ENCODE assay signal across 14 cellular contexts in the genomic region with DNA sequence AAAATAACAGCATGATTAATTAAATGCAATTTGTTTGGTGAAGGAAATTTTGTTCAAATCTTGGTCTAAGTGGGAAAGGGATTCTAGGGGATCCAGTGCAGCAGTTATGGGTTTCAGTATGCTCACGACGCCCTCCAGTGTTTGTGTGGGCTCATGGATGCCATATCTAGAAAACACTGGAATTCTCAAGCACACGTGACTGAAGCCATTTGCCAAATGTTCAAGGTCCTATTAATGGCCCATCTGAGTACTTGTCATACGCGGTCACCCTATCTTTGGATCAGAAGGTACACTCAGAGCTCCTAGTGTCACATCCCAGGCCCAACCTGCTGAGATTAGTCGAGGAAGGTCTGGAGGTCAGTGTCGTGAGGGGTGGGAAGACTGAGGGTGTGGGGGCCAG. TPM values are rescaled to one million over a fixed set of nuclear protein-coding genes. Genes with fewer than 3 reads are reported as not detected.
DNase-seq lines count a peak whose midpoint lies in the region; ATAC-seq, FAIRE-seq and TF ChIP-seq lines count a peak whose summit lies in the region.
"Not testable (repeated sequence)": the region's sequence is repeated elsewhere in the genome, so short reads cannot be mapped to it uniquely, and the experiment has no call there.
"Had no signal": no experiment of that assay in that cellular context is flagged by ENCODE, and none has a peak within 500 bp of the region (broad histone marks: within the 10 kb centered on the region; RNA-seq: fewer than 3 reads in every experiment).

No MANE protein-coding gene starts in this region.

- not testable (repeated sequence) for H3K9me2 ChIP-seq in PC-3 (replicated peaks; ENCODE audit: low read length)

- dilution Hi-C loops in endothelial cell of umbilical vein (cut with MboI; ENCODE audit: extremely low pct_ligation_motif_present, low sequenced_read_pairs) = not testable (repeated sequence)
- dilution Hi-C loops in keratinocyte (cut with MboI; ENCODE audit: extremely low pct_ligation_motif_present, low sequenced_read_pairs) = loop anchor here (10.0 kb wide), 1 partner anchor 61 kb away; no protein-coding TSS in a partner anchor

- H4K20me1 ChIP-seq in PC-3 (ENCODE audit: low read length); endothelial cell of umbilical vein (replicated peaks; ENCODE audit: control insufficient read depth, extremely low read depth, insufficient read depth, low read length); keratinocyte (ENCODE audit: control insufficient read depth, extremely low read depth, insufficient read depth, low read length): not testable (repeated sequence)

- not testable (repeated sequence) for H3K4me1 Mint-ChIP-seq in activated CD4-positive, alpha-beta T cell treated with anti-CD3 and anti-CD28 coated beads for 36 hours

- H3K9me3 ChIP-seq in A549; PC-3 (ENCODE audit: low read length); endothelial cell of umbilical vein (replicated peaks; ENCODE audit: control insufficient read depth, insufficient read depth, low read length); keratinocyte (ENCODE audit: control insufficient read depth, low read depth, low read length); mucosa of descending colon: not testable (repeated sequence)

- CTCF ChIA-PET in A549 (lab: Yijun Ruan, JAX); PC-3 (lab: Charles Lee); activated CD4-positive, alpha-beta T cell treated with anti-CD3 and anti-CD28 coated beads for 36 hours (lab: Charles Lee); endothelial cell of umbilical vein (lab: Charles Lee): not testable (repeated sequence)

- not testable (repeated sequence) for FAIRE-seq in A549 (lab: Jason Lieb, UNC)
- FAIRE-seq in GM12892 (lab: Jason Lieb, UNC) = peak; percentile 53
- FAIRE-seq in endothelial cell of umbilical vein (lab: Jason Lieb, UNC) = peak; percentile 97
- peak; percentile 77 for FAIRE-seq in keratinocyte (lab: Jason Lieb, UNC)
- FAIRE-seq in urothelium cell line (lab: Jason Lieb, UNC) = peak; percentile 70

- H3K36me3 ChIP-seq in PC-3 (ENCODE audit: low read depth, low read length); endothelial cell of umbilical vein (ENCODE audit: control insufficient read depth in 2 of 2, extremely low read depth in 1 of 2, insufficient read depth in 2 of 2, low read length in 2 of 2); keratinocyte (ENCODE audit: control insufficient read depth in 2 of 2, extremely low read depth in 1 of 2, insufficient read depth in 2 of 2, low read length in 2 of 2); mucosa of descending colon (ENCODE audit: low read depth): not testable (repeated sequence)

- H3K4me2 ChIP-seq in A549; PC-3 (ENCODE audit: low read length); endothelial cell of umbilical vein (ENCODE audit: insufficient read depth, low read length); keratinocyte (ENCODE audit: control insufficient read depth, extremely low read depth, insufficient read depth, low read depth, low read length): not testable (repeated sequence)

- H3K9ac ChIP-seq in PC-3 (ENCODE audit: low read length); endothelial cell of umbilical vein (replicated peaks; ENCODE audit: extremely low read depth, insufficient read depth, low read length); keratinocyte (ENCODE audit: control insufficient read depth, extremely low read depth, insufficient read depth, low read length): not testable (repeated sequence)

- not testable (repeated sequence) for DNase-seq in A549 (ENCODE audit: low read depth in 1 of 2, low spot score in 1 of 2); GM12892 (ENCODE audit: insufficient read length); PC-3; activated CD4-positive, alpha-beta T cell treated with anti-CD3 and anti-CD28 coated beads for 36 hours; endothelial cell of umbilical vein (ENCODE audit: low read depth, low spot score); keratinocyte (ENCODE audit: low read depth, low spot score); mucosa of descending colon; urothelium cell line (ENCODE audit: low spot score)

- H3K27ac Mint-ChIP-seq in activated CD4-positive, alpha-beta T cell treated with anti-CD3 and anti-CD28 coated beads for 36 hours = not testable (repeated sequence)

- not testable (repeated sequence) for H3F3A ChIP-seq in PC-3 (ENCODE audit: low read length, unreplicated experiment)

- POLR2A ChIA-PET in A549 (lab: Yijun Ruan, JAX); PC-3 (lab: Charles Lee; ENCODE audit: unreplicated experiment); activated CD4-positive, alpha-beta T cell treated with anti-CD3 and anti-CD28 coated beads for 36 hours (lab: Charles Lee); endothelial cell of umbilical vein (lab: Charles Lee): not testable (repeated sequence)

- TF ChIP-seq CTCF in A549 (IDR thresholded peaks at IDR 0.05); PC-3 (conservative IDR thresholded peaks at IDR 0.05; ENCODE audit: low read depth, low read length); endothelial cell of umbilical vein (IDR thresholded peaks at IDR 0.05; ENCODE audit: extremely low read depth in 1 of 2, insufficient read depth in 1 of 2, low read depth in 1 of 2, low read length in 2 of 2); keratinocyte (optimal IDR thresholded peaks at IDR 0.05 in 1 of 3, IDR thresholded peaks at IDR 0.05 in 1 of 3, conservative IDR thresholded peaks at IDR 0.05 in 1 of 3; ENCODE audit: extremely low read depth in 1 of 3, insufficient read depth in 2 of 3, low read length in 3 of 3); mucosa of descending colon (IDR thresholded peaks at IDR 0.05): not testable (repeated sequence)

- not testable (repeated sequence) for H3K4me3 ChIP-seq in A549; PC-3 (ENCODE audit: low read length); endothelial cell of umbilical vein (replicated peaks in 1 of 3; ENCODE audit: insufficient read depth in 1 of 3, low read depth in 1 of 3, low read length in 3 of 3); keratinocyte (ENCODE audit: control insufficient read depth in 2 of 3, extremely low read depth in 1 of 3, insufficient read depth in 2 of 3, low read depth in 1 of 3, low read length in 3 of 3); mucosa of descending colon

- H3K36me3 Mint-ChIP-seq in activated CD4-positive, alpha-beta T cell treated with anti-CD3 and anti-CD28 coated beads for 36 hours (ENCODE audit: low read depth) = not testable (repeated sequence)

- H3K27me3 ChIP-seq in PC-3 (ENCODE audit: low read length); endothelial cell of umbilical vein (ENCODE audit: control insufficient read depth in 2 of 2, insufficient read depth in 2 of 2, low read length in 2 of 2); keratinocyte (ENCODE audit: control insufficient read depth, extremely low read depth, insufficient read depth, low read length): not testable (repeated sequence)

- H3K9me1 ChIP-seq in endothelial cell of umbilical vein (replicated peaks; ENCODE audit: control insufficient read depth, extremely low read depth, insufficient read depth, low read length); keratinocyte (ENCODE audit: control insufficient read depth, extremely low read depth, insufficient read depth, low read length): not testable (repeated sequence)

- ATAC-seq in A549 = peak; percentile 72 to 80; a peak in 5 of 6 replicates
- peak; percentile 64 for ATAC-seq in PC-3
- ATAC-seq in activated CD4-positive, alpha-beta T cell treated with anti-CD3 and anti-CD28 coated beads for 36 hours = peak; percentile 53
- peak; percentile 75 for ATAC-seq in mucosa of descending colon

- H3K27me3 Mint-ChIP-seq in activated CD4-positive, alpha-beta T cell treated with anti-CD3 and anti-CD28 coated beads for 36 hours = not testable (repeated sequence)

- not testable (repeated sequence) for H2AFZ ChIP-seq in PC-3 (ENCODE audit: low read length); endothelial cell of umbilical vein (ENCODE audit: low read depth, low read length); keratinocyte (ENCODE audit: control insufficient read depth, low read length)

- TF ChIP-seq EP300 in A549 (IDR thresholded peaks at IDR 0.05) = not testable (repeated sequence)

- TF ChIP-seq RAD21 in A549 (conservative IDR thresholded peaks at IDR 0.05 in 1 of 2, IDR thresholded peaks at IDR 0.05 in 1 of 2) = not testable (repeated sequence)

- H3K9me3 Mint-ChIP-seq in activated CD4-positive, alpha-beta T cell treated with anti-CD3 and anti-CD28 coated beads for 36 hours (ENCODE audit: low read depth) = not testable (repeated sequence)

- not testable (repeated sequence) for H3K4me1 ChIP-seq in A549; PC-3 (ENCODE audit: insufficient read depth, low read length); endothelial cell of umbilical vein (ENCODE audit: control insufficient read depth, extremely low read depth, insufficient read depth, low read length); keratinocyte (ENCODE audit: control insufficient read depth, extremely low read depth, insufficient read depth, low read length); mucosa of descending colon (ENCODE audit: low read depth)

- intact Hi-C loops in PC-3 (cut with micrococcal nuclease); activated CD4-positive, alpha-beta T cell treated with anti-CD3 and anti-CD28 coated beads for 36 hours (cut with DNase I, micrococcal nuclease); endothelial cell of umbilical vein (cut with micrococcal nuclease); mucosa of descending colon (cut with DNase I, micrococcal nuclease): not testable (repeated sequence)

- not testable (repeated sequence) for H3K4me3 Mint-ChIP-seq in activated CD4-positive, alpha-beta T cell treated with anti-CD3 and anti-CD28 coated beads for 36 hours

- TF ChIP-seq POLR2A in A549 (IDR thresholded peaks at IDR 0.05; ENCODE audit: low read length); GM12892 (IDR thresholded peaks at IDR 0.05; ENCODE audit: low read depth, low read length); endothelial cell of umbilical vein (IDR thresholded peaks at IDR 0.05; ENCODE audit: low read depth, low read length): not testable (repeated sequence)

- not testable (repeated sequence) for BruUV-seq in PC-3 (replicated peaks; lab: Mats Ljungman, UMichigan); endothelial cell of umbilical vein (replicated peaks; lab: Mats Ljungman, UMichigan)

- not testable (repeated sequence) for H3K27ac ChIP-seq in A549; PC-3 (ENCODE audit: low read length); endothelial cell of umbilical vein (ENCODE audit: insufficient read depth, low read depth, low read length); keratinocyte (ENCODE audit: control insufficient read depth, insufficient read depth, low read length)

- not testable (repeated sequence) for H3K79me2 ChIP-seq in PC-3 (ENCODE audit: low read length); endothelial cell of umbilical vein (ENCODE audit: control insufficient read depth, insufficient read depth, low read length); keratinocyte (ENCODE audit: control insufficient read depth, insufficient read depth, low read length)

- no CpG with 5 or more reads among the region's 7 CpGs for WGBS in A549 (ENCODE audit: missing lambda C conversion rate)

RNA-seq across cellular contexts. Expression of a gene that starts 11.9 kb away (rescaled TPM):
- polyA plus RNA-seq in A549 (2011; rRNA removed) (6.8 and 7.9 TPM in 2 replicates), A549 (2017; fragmentation: RNase III; extraction: RNeasy Plus Mini Kit Qiagen cat#74134 plus additional on column Dnase treatment) (5.9 to 7.0 TPM (median 6.8 TPM) in 3 replicates), endothelial cell of umbilical vein (32.8 and 35.7 TPM in 2 replicates), keratinocyte (6.0 to 18.1 TPM (median 8.6 TPM) in 3 replicates)
- polyA plus RNA-seq in A549 (2012; cell fraction: cytosol; rRNA removed) = 5.5 and 6.3 TPM in 2 replicates
- polyA plus RNA-seq in A549 (2012; cell fraction: nucleus; rRNA removed) = 7.1 TPM in 2 replicates
- 5.5 and 7.6 TPM in 2 replicates for polyA minus RNA-seq in A549 (2011; rRNA and poly(A)+ RNA removed)
- 16.3 TPM for polyA plus RNA-seq in GM12892 (2012; ENCODE audit: missing spikeins)
- total RNA-seq in PC-3 (2014; rRNA removed) (25.6 and 32.9 TPM in 2 replicates), endothelial cell of umbilical vein (25.9 and 36.3 TPM in 2 replicates), mucosa of descending colon (1 to 10 TPM; 1.3 to 4.1 (median 2.9) TPM)
- 10 to 100 TPM; 19.6 to 19.7 TPM for total RNA-seq in activated CD4-positive, alpha-beta T cell treated with anti-CD3 and anti-CD28 coated beads for 36 hours
- 23.2 and 24.5 TPM in 2 replicates for polyA plus RNA-seq in endothelial cell of umbilical vein (2011; cell fraction: cytosol; rRNA removed)
- polyA plus RNA-seq in endothelial cell of umbilical vein (2011; cell fraction: nucleus; rRNA removed) = 20.7 and 21.0 TPM in 2 replicates
- polyA plus RNA-seq in endothelial cell of umbilical vein (2012) = 18.4 and 26.2 TPM in 2 replicates
- polyA minus RNA-seq in endothelial cell of umbilical vein (36.5 and 43.9 TPM in 2 replicates), keratinocyte (8.9 to 25.9 TPM (median 9.9 TPM) in 3 replicates)
- polyA minus RNA-seq in endothelial cell of umbilical vein (2011; cell fraction: cytosol; rRNA and poly(A)+ RNA removed) = 17.6 TPM
- polyA minus RNA-seq in endothelial cell of umbilical vein (2011; cell fraction: nucleus; rRNA and poly(A)+ RNA removed) = 8.9 and 9.9 TPM in 2 replicates
- polyA plus RNA-seq in keratinocyte (2011; ENCODE audit: low read depth) = 0.69 TPM
- 6.2 and 8.3 TPM in 2 replicates for polyA plus RNA-seq in keratinocyte (2011; cell fraction: cytosol; rRNA removed)
- polyA plus RNA-seq in keratinocyte (2011; cell fraction: nucleus; rRNA removed) = 7.2 and 7.6 TPM in 2 replicates
- 1.4 and 10.3 TPM in 2 replicates for polyA plus RNA-seq in keratinocyte (2012; ENCODE audit: low replicate concordance)
- 10.2 TPM for polyA minus RNA-seq in keratinocyte (2011; cell fraction: cytosol; rRNA and poly(A)+ RNA removed)
- polyA minus RNA-seq in keratinocyte (2011; cell fraction: nucleus; rRNA and poly(A)+ RNA removed) = 3.2 and 7.9 TPM in 2 replicates
- total RNA-seq: HT1080, SJCRH30 had no signal

RNA-seq across cellular contexts. Expression of a gene that starts 42.7 kb away (rescaled TPM):
- not detected in 2 replicates for polyA plus RNA-seq in A549 (2011; rRNA removed)
- not detected in 2 replicates for polyA plus RNA-seq in A549 (2012; cell fraction: cytosol; rRNA removed)
- not detected in 2 replicates for polyA plus RNA-seq in A549 (2012; cell fraction: nucleus; rRNA removed)
- polyA plus RNA-seq in A549 (2017; fragmentation: RNase III; extraction: RNeasy Plus Mini Kit Qiagen cat#74134 plus additional on column Dnase treatment) = not detected in 3 replicates
- polyA minus RNA-seq in A549 (2011; rRNA and poly(A)+ RNA removed) = not detected in 2 replicates
- not detected for polyA plus RNA-seq in GM12892 (2012; ENCODE audit: missing spikeins)
- not detected in 2 replicates for total RNA-seq in PC-3 (2014; rRNA removed)
- not detected for total RNA-seq in activated CD4-positive, alpha-beta T cell treated with anti-CD3 and anti-CD28 coated beads for 36 hours
- total RNA-seq in endothelial cell of umbilical vein = not detected in 2 replicates
- not detected in 2 replicates for polyA plus RNA-seq in endothelial cell of umbilical vein
- polyA plus RNA-seq in endothelial cell of umbilical vein (2011; cell fraction: cytosol; rRNA removed) = not detected in 2 replicates
- not detected in 2 replicates for polyA plus RNA-seq in endothelial cell of umbilical vein (2011; cell fraction: nucleus; rRNA removed)
- polyA plus RNA-seq in endothelial cell of umbilical vein (2012) = not detected in 2 replicates
- not detected in 2 replicates for polyA minus RNA-seq in endothelial cell of umbilical vein
- not detected for polyA minus RNA-seq in endothelial cell of umbilical vein (2011; cell fraction: cytosol; rRNA and poly(A)+ RNA removed)
- not detected in 2 replicates for polyA minus RNA-seq in endothelial cell of umbilical vein (2011; cell fraction: nucleus; rRNA and poly(A)+ RNA removed)
- not detected in 3 replicates for polyA plus RNA-seq in keratinocyte
- not detected for polyA plus RNA-seq in keratinocyte (2011; ENCODE audit: low read depth)
- not detected in 2 replicates for polyA plus RNA-seq in keratinocyte (2011; cell fraction: cytosol; rRNA removed)
- not detected in 2 replicates for polyA plus RNA-seq in keratinocyte (2011; cell fraction: nucleus; rRNA removed)
- not detected in 2 replicates for polyA plus RNA-seq in keratinocyte (2012; ENCODE audit: low replicate concordance)
- not detected in 3 replicates for polyA minus RNA-seq in keratinocyte
- polyA minus RNA-seq in keratinocyte (2011; cell fraction: cytosol; rRNA and poly(A)+ RNA removed) = not detected
- not detected in 2 replicates for polyA minus RNA-seq in keratinocyte (2011; cell fraction: nucleus; rRNA and poly(A)+ RNA removed)
- total RNA-seq in mucosa of descending colon = not detected
- total RNA-seq: GM23338, HT1080, M059J, SJCRH30 had no signal
- polyA plus RNA-seq: CD14-positive monocyte, GM23338, IgD-negative memory B cell had no signal

RNA-seq across cellular contexts. Expression of a gene that starts 55.7 kb away (rescaled TPM):
- polyA plus RNA-seq in A549 (2011; rRNA removed) (267 and 334 TPM in 2 replicates), A549 (2017; fragmentation: RNase III; extraction: RNeasy Plus Mini Kit Qiagen cat#74134 plus additional on column Dnase treatment) (434 to 464 TPM (median 441 TPM) in 3 replicates), endothelial cell of umbilical vein (722 and 766 TPM in 2 replicates), keratinocyte (270 to 540 TPM (median 314 TPM) in 3 replicates)
- polyA plus RNA-seq in A549 (2012; cell fraction: cytosol; rRNA removed) = 484 and 532 TPM in 2 replicates
- polyA plus RNA-seq in A549 (2012; cell fraction: nucleus; rRNA removed) = 701 and 889 TPM in 2 replicates
- 883 and 1,070 TPM in 2 replicates for polyA minus RNA-seq in A549 (2011; rRNA and poly(A)+ RNA removed)
- polyA plus RNA-seq in GM12892 (2012; ENCODE audit: missing spikeins) = 214 TPM
- total RNA-seq in PC-3 (2014; rRNA removed) (410 and 465 TPM in 2 replicates), endothelial cell of umbilical vein (453 and 481 TPM in 2 replicates), mucosa of descending colon (100 to 1,000 TPM; 239 to 309 (median 295) TPM)
- total RNA-seq in activated CD4-positive, alpha-beta T cell treated with anti-CD3 and anti-CD28 coated beads for 36 hours = 100 to 1,000 TPM; 517 to 569 TPM
- 462 and 465 TPM in 2 replicates for polyA plus RNA-seq in endothelial cell of umbilical vein (2011; cell fraction: cytosol; rRNA removed)
- polyA plus RNA-seq in endothelial cell of umbilical vein (2011; cell fraction: nucleus; rRNA removed) = 1,430 and 1,543 TPM in 2 replicates
- polyA plus RNA-seq in endothelial cell of umbilical vein (2012) = 283 and 357 TPM in 2 replicates
- polyA minus RNA-seq in endothelial cell of umbilical vein (941 and 1,099 TPM in 2 replicates), keratinocyte (432 to 600 TPM (median 568 TPM) in 3 replicates)
- polyA minus RNA-seq in endothelial cell of umbilical vein (2011; cell fraction: cytosol; rRNA and poly(A)+ RNA removed) = 284 TPM
- polyA minus RNA-seq in endothelial cell of umbilical vein (2011; cell fraction: nucleus; rRNA and poly(A)+ RNA removed) = 394 and 502 TPM in 2 replicates
- polyA plus RNA-seq in keratinocyte (2011; ENCODE audit: low read depth) = 131 TPM
- 156 and 228 TPM in 2 replicates for polyA plus RNA-seq in keratinocyte (2011; cell fraction: cytosol; rRNA removed)
- 643 and 658 TPM in 2 replicates for polyA plus RNA-seq in keratinocyte (2011; cell fraction: nucleus; rRNA removed)
- 172 and 266 TPM in 2 replicates for polyA plus RNA-seq in keratinocyte (2012; ENCODE audit: low replicate concordance)
- polyA minus RNA-seq in keratinocyte (2011; cell fraction: cytosol; rRNA and poly(A)+ RNA removed) = 229 TPM
- polyA minus RNA-seq in keratinocyte (2011; cell fraction: nucleus; rRNA and poly(A)+ RNA removed) = 190 and 275 TPM in 2 replicates
